Comparison of ENCODE assay signal across 8 cellular contexts in genomic region chr22:35376728-35377472, GRCh38. TPM values are rescaled to one million over a fixed set of nuclear protein-coding genes. Genes with fewer than 3 reads are reported as not detected.
DNase-seq lines count a peak whose midpoint lies in the region; ATAC-seq and TF ChIP-seq lines count a peak whose summit lies in the region.

No MANE protein-coding gene starts in this region.

- no peaks in the 10 kb centered on the region for H3K9me3 ChIP-seq in Caco-2
- no peaks in the 10 kb centered on the region for H3K9me3 ChIP-seq in Peyer's patch

- peaks cover 63% of the 10 kb centered on the region for H3K4me1 ChIP-seq in Caco-2
- peaks cover 7 to 58% (median 18%) of the 10 kb centered on the region in 4 donors for H3K4me1 ChIP-seq in Peyer's patch

- no TSS peak for BruUV-seq in Caco-2 (replicated peaks; lab: Mats Ljungman, UMichigan)

- CTCF ChIA-PET in Caco-2 (lab: Charles Lee), result interaction anchor here (0.6 kb wide), 1 partner anchor 100 kb away, joined by 3 read pairs; no protein-coding TSS in a partner anchor

- peak overlapping the region; percentile 96 for H3K27ac Mint-ChIP-seq in Caco-2 (ENCODE audit: unreplicated experiment)
- H3K27ac Mint-ChIP-seq in progenitor cell of endocrine pancreas, result peak overlapping the region; percentile 96

- no peak for TF ChIP-seq POLR2A in Peyer's patch (IDR thresholded peaks at IDR 0.05)

- H3K4me1 Mint-ChIP-seq in Caco-2 (ENCODE audit: low read depth, unreplicated experiment) (peaks cover 57% of the 10 kb centered on the region), progenitor cell of endocrine pancreas (ENCODE audit: low read depth) (peaks cover 52% of the 10 kb centered on the region)

- no peaks in the 10 kb centered on the region for H3K27me3 Mint-ChIP-seq in Caco-2 (ENCODE audit: insufficient read depth, unreplicated experiment)
- no peaks in the 10 kb centered on the region for H3K27me3 Mint-ChIP-seq in progenitor cell of endocrine pancreas

- H3K27ac ChIP-seq in Peyer's patch, result peak overlapping the region; percentile 69 to 87 (median 76)

- no peaks in the 10 kb centered on the region for H3K27me3 ChIP-seq in Caco-2 (replicated peaks; ENCODE audit: control insufficient read depth, insufficient read depth, low read length)
- H3K27me3 ChIP-seq in Peyer's patch, result no peaks in the 10 kb centered on the region

- POLR2A ChIA-PET in Caco-2 (lab: Charles Lee), result interaction anchor here (0.7 kb wide), 1 partner anchor 33 kb away, joined by 3 read pairs; no protein-coding TSS in a partner anchor

- H3K36me3 ChIP-seq in Caco-2 (ENCODE audit: control insufficient read depth, insufficient read depth, low read length) (no peaks in the 10 kb centered on the region; the same call in 1 of the 2 replicates), Peyer's patch (no peaks in the 10 kb centered on the region)

- peaks cover 52% of the 10 kb centered on the region for H3K36me3 Mint-ChIP-seq in Caco-2 (ENCODE audit: insufficient read depth, unreplicated experiment)
- peaks cover under 1% of the 10 kb centered on the region for H3K36me3 Mint-ChIP-seq in progenitor cell of endocrine pancreas (ENCODE audit: insufficient read depth)

- intact Hi-C loops in Caco-2 (cut with micrococcal nuclease; ENCODE audit: unreplicated experiment), result no loop called here

- peak; percentile 95 to 97 for DNase-seq in Caco-2
- DNase-seq in HS-27A (ENCODE audit: low read depth), result peak; percentile 81
- DNase-seq in Peyer's patch, result peak; percentile 84 to 95 (median 86)
- peak; percentile 98 for DNase-seq in astrocyte of the spinal cord (ENCODE audit: low read depth, low spot score)
- peak; percentile 95 for DNase-seq in hepatic stellate cell (ENCODE audit: low spot score)
- peak; percentile 75 for DNase-seq in progenitor cell of endocrine pancreas (ENCODE audit: low spot score, unreplicated experiment)

- H3K4me3 ChIP-seq in Caco-2 (ENCODE audit: low read depth, low read length), result no peak overlapping the region
- no peak overlapping the region for H3K4me3 ChIP-seq in Peyer's patch
- H3K4me3 ChIP-seq in astrocyte of the spinal cord (ENCODE audit: low read depth, low read length), result no peak overlapping the region

- TF ChIP-seq CTCF in Caco-2 (IDR thresholded peaks at IDR 0.05; ENCODE audit: insufficient read depth in 1 of 2, low read depth in 1 of 2, low read length in 1 of 2, severe bottlenecking in 1 of 2, unreplicated experiment in 1 of 2), result no peak
- no peak for TF ChIP-seq CTCF in Peyer's patch (IDR thresholded peaks at IDR 0.05)
- no peak for TF ChIP-seq CTCF in astrocyte of the spinal cord (IDR thresholded peaks at IDR 0.05; ENCODE audit: low read depth, low read length)
- no peak for TF ChIP-seq CTCF in progenitor cell of endocrine pancreas (IDR thresholded peaks at IDR 0.05; ENCODE audit: unreplicated experiment)

- H3K9me3 Mint-ChIP-seq in Caco-2 (ENCODE audit: unreplicated experiment) (no peaks in the 10 kb centered on the region), progenitor cell of endocrine pancreas (ENCODE audit: low read depth) (no peaks in the 10 kb centered on the region)

- peak overlapping the region; percentile 68 for H3K4me3 Mint-ChIP-seq in Caco-2 (ENCODE audit: unreplicated experiment)
- no peak overlapping the region for H3K4me3 Mint-ChIP-seq in progenitor cell of endocrine pancreas (ENCODE audit: low read depth)

- ATAC-seq in GM19395 (IDR thresholded peaks at IDR 0.05; ENCODE audit: unreplicated experiment), result peak; percentile 63
- no peak for ATAC-seq in GM18867 (IDR thresholded peaks at IDR 0.05; ENCODE audit: unreplicated experiment)

- in situ Hi-C loops in astrocyte of the spinal cord (cut with HindIII; ENCODE audit: low sequenced_read_pairs), result no loop called here

RNA-seq across cellular contexts. Expression of gene HMOX1, which starts 4.0 kb away (rescaled TPM):
- 68.3 and 93.0 TPM in 2 replicates for total RNA-seq in Caco-2 (2022)
- total RNA-seq in Peyer's patch, result 10 to 100 TPM; 27.2 to 64.5 (median 46.7) TPM
- total RNA-seq in progenitor cell of endocrine pancreas, result 4.3 and 6.4 TPM in 2 replicates

RNA-seq across cellular contexts. Expression of gene MCM5, which starts 23.0 kb away (rescaled TPM):
- 99.6 and 107 TPM in 2 replicates for total RNA-seq in Caco-2 (2022)
- 100 to 1,000 TPM in 1 of 4 donors, 10 to 100 TPM in 3; 16.5 to 102 (median 21.5) TPM for total RNA-seq in Peyer's patch
- 84.8 and 92.8 TPM in 2 replicates for total RNA-seq in progenitor cell of endocrine pancreas
